ENCODE assay signal across 2 cellular contexts in the genomic region with DNA sequence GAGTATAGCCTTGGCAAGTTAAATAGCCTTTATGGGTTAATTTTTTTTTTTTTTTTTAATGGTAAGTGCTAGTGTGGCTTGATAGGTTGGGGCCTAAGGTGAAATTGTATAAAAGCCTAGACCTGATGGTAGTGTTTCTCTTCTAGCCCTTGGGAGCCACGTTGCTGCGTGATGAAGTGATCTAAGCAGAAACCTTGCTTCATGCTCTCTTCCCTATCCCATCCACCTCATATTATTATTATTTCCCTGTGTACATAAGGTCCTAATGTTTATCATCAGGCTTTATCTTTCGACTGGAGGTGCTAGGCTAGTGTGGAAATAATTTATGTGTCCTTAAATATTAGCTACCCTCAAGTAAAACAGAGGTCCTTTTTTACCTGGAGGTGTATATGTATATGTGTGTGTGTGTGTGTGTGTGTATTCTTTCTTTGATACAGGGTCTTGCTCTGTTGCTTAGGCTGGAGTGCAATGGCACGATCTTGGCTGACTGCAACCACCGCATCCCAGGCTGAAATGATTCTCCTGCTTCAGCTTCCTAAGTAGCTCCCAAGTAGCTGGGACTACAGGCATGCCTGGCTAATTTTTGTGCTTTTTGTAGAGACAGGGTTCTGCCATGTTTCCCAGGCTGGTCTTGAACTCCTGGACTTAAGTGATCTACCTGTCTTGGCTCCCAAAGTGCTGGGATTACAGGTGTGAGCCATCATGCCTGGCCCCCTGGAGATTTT.
TF ChIP-seq lines count a peak whose summit lies in the region.

No MANE protein-coding gene starts in this region.

TF ChIP-seq in SK-N-SH, 30 proteins besides CTCF, POLR2A, EP300 and RAD21 (continued from another document):
- TF ChIP-seq, protein P1, sequence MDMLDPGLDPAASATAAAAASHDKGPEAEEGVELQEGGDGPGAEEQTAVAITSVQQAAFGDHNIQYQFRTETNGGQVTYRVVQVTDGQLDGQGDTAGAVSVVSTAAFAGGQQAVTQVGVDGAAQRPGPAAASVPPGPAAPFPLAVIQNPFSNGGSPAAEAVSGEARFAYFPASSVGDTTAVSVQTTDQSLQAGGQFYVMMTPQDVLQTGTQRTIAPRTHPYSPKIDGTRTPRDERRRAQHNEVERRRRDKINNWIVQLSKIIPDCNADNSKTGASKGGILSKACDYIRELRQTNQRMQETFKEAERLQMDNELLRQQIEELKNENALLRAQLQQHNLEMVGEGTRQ (IDR thresholded peaks at IDR 0.05; ENCODE audit: borderline replicate concordance, low read depth, low read length), result no peak
- TF ChIP-seq JUND (IDR thresholded peaks at IDR 0.05), result no peak
TF ChIP-seq in SK-N-SH: peak in this region for 0.

TF ChIP-seq in SK-N-SH treated with all-trans-retinoic acid at 6 μM for 48 hours, 23 proteins besides CTCF, POLR2A, EP300 and RAD21 (continued from another document):
- TF ChIP-seq, protein P2, sequence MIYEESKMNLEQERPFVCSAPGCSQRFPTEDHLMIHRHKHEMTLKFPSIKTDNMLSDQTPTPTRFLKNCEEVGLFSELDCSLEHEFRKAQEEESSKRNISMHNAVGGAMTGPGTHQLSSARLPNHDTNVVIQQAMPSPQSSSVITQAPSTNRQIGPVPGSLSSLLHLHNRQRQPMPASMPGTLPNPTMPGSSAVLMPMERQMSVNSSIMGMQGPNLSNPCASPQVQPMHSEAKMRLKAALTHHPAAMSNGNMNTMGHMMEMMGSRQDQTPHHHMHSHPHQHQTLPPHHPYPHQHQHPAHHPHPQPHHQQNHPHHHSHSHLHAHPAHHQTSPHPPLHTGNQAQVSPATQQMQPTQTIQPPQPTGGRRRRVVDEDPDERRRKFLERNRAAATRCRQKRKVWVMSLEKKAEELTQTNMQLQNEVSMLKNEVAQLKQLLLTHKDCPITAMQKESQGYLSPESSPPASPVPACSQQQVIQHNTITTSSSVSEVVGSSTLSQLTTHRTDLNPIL (CRISPR knock-in tag; IDR thresholded peaks at IDR 0.05; ENCODE audit: low read depth), result no peak
- no peak for TF ChIP-seq TOX (CRISPR knock-in tag; IDR thresholded peaks at IDR 0.05; ENCODE audit: borderline replicate concordance)
- TF ChIP-seq SNAI2 (CRISPR knock-in tag; IDR thresholded peaks at IDR 0.05), result no peak
- TF ChIP-seq, protein P3, sequence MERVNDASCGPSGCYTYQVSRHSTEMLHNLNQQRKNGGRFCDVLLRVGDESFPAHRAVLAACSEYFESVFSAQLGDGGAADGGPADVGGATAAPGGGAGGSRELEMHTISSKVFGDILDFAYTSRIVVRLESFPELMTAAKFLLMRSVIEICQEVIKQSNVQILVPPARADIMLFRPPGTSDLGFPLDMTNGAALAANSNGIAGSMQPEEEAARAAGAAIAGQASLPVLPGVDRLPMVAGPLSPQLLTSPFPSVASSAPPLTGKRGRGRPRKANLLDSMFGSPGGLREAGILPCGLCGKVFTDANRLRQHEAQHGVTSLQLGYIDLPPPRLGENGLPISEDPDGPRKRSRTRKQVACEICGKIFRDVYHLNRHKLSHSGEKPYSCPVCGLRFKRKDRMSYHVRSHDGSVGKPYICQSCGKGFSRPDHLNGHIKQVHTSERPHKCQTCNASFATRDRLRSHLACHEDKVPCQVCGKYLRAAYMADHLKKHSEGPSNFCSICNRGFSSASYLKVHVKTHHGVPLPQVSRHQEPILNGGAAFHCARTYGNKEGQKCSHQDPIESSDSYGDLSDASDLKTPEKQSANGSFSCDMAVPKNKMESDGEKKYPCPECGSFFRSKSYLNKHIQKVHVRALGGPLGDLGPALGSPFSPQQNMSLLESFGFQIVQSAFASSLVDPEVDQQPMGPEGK (CRISPR knock-in tag; IDR thresholded peaks at IDR 0.05; ENCODE audit: borderline replicate concordance), result no peak
- TF ChIP-seq TCF4 (CRISPR knock-in tag; IDR thresholded peaks at IDR 0.05; ENCODE audit: borderline replicate concordance), result no peak
- TF ChIP-seq ZFP30 (CRISPR knock-in tag; IDR thresholded peaks at IDR 0.05), result no peak
- no peak for TF ChIP-seq PPARA (CRISPR knock-in tag; IDR thresholded peaks at IDR 0.05; ENCODE audit: borderline replicate concordance)
